In the genomic region with DNA sequence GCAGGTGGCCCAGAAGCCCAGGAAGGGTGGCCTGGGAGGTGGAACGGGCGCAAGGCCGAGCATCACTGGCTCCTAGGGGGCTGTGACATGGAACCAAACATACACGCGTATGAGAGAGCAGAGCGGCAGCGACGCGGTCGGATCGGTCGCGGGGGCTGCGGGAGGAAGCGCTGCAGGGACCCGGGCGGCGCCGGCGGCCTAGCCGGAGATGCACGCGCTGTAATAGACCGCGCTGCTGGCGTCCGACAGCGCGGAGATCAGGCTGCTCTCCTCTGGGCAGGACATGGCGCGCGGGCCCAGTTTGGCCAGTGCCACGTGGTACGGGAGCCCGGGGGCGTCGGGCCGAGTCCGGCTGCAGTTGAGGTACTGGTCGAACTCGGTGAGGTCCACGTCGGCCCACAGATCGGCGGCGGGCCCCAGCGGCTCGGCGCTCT, we compare ENCODE assay signal across 16 cellular contexts. TPM values are rescaled to one million over a fixed set of nuclear protein-coding genes. Genes with fewer than 3 reads are reported as not detected.
A peak's percentile ranks its signal among the peaks of the same experiment; 100 is the strongest.
DNase-seq lines count a peak whose midpoint lies in the region; ATAC-seq and TF ChIP-seq lines count a peak whose summit lies in the region.
"Had no signal": no experiment of that assay in that cellular context is flagged by ENCODE, and none has a peak within 500 bp of the region (broad histone marks: within the 10 kb centered on the region; RNA-seq: fewer than 3 reads in every experiment).

No MANE protein-coding gene starts in this region.

- no peak for TF ChIP-seq EP300 in stomach (IDR thresholded peaks at IDR 0.05)

- no peaks in the 10 kb centered on the region for H3K9me3 Mint-ChIP-seq in activated CD8-positive, alpha-beta T cell treated with anti-CD3 and anti-CD28 coated beads for 36 hours
- H3K9me3 Mint-ChIP-seq: activated T-helper 2 cell treated with anti-CD3 and anti-CD28 coated beads, Interferon-gamma antibody, Interleukin-2, Interleukin-4, amounts not matched to agents 10 μg/mL and 5 μg/mL and 100 μg/mL, durations not matched to agents 14 hours and 24 hours and 36 hours; memory B cell had no signal

- no peaks in the 10 kb centered on the region for H3K9me3 ChIP-seq in iPS-20b (ENCODE audit: insufficient read depth, low read depth, low read length)
- no peaks in the 10 kb centered on the region for H3K9me3 ChIP-seq in stomach

- 5 to 41% (median 16%) methylated on average over 12 to 49 of the region's 49 CpGs for WGBS in stomach, 5 donors

- no peak for TF ChIP-seq POLR2A in stomach (IDR thresholded peaks at IDR 0.05)

- no peak overlapping the region for H3K27ac ChIP-seq in iPS-20b (ENCODE audit: low read length)
- peak overlapping the region in 2 of 5 donors; percentile 5 to 44 for H3K27ac ChIP-seq in stomach

- intact Hi-C loops in activated CD8-positive, alpha-beta T cell treated with anti-CD3 and anti-CD28 coated beads for 36 hours (cut with micrococcal nuclease), result no loop called here
- intact Hi-C loops in stomach (cut with DNase I; ENCODE audit: low total_unique reads), result no loop called here

- no peaks in the 10 kb centered on the region for H3K4me1 ChIP-seq in iPS-20b (ENCODE audit: insufficient read depth, low read length)
- peaks cover 17 to 24% (median 19%) of the 10 kb centered on the region in 4 donors for H3K4me1 ChIP-seq in stomach

- H3K4me3 Mint-ChIP-seq in activated CD8-positive, alpha-beta T cell treated with anti-CD3 and anti-CD28 coated beads for 36 hours, result no peak overlapping the region
- H3K4me3 Mint-ChIP-seq: memory B cell had no signal

- H3K4me3 ChIP-seq in iPS-20b (ENCODE audit: low read length) (peak overlapping the region; percentile 26; the same call in 1 of the 2 replicates), stomach (peak overlapping the region; percentile 24 to 47 (median 35))

- H3K36me3 ChIP-seq in iPS-20b (ENCODE audit: insufficient read depth, low read depth, low read length) (no peaks in the 10 kb centered on the region), stomach (no peaks in the 10 kb centered on the region)

- peaks cover 40% of the 10 kb centered on the region for H3K27me3 Mint-ChIP-seq in activated CD8-positive, alpha-beta T cell treated with anti-CD3 and anti-CD28 coated beads for 36 hours

- CTCF ChIA-PET in activated CD8-positive, alpha-beta T cell treated with anti-CD3 and anti-CD28 coated beads for 36 hours (lab: Charles Lee), result no interaction called here

- DNase-seq in NCI-H146 (lab: John Stamatoyannopoulos, UW) (peak; percentile 39), NCI-H146 treated with DMSO at 0.1 percent for 48 hours (lab: John Stamatoyannopoulos, UW; ENCODE audit: unreplicated experiment) (no peak), stomach (no peak), left lobe of liver (ENCODE audit: low spot score) (no peak)
- no peak for DNase-seq in activated CD8-positive, alpha-beta T cell treated with anti-CD3 and anti-CD28 coated beads for 36 hours
- DNase-seq in activated effector memory CD4-positive, alpha-beta T cell treated with Interleukin-2 at 50 U/mL for 16 hours, result no peak
- DNase-seq: activated CD4-positive, CD25-positive, alpha-beta regulatory T cell; DND-41; KBM-7; NCI-H2171; RPMI8226 had no signal

- H3K27ac Mint-ChIP-seq in activated CD8-positive, alpha-beta T cell treated with anti-CD3 and anti-CD28 coated beads for 36 hours, result no peak overlapping the region
- H3K27ac Mint-ChIP-seq: activated T-helper 2 cell treated with anti-CD3 and anti-CD28 coated beads, Interferon-gamma antibody, Interleukin-2, Interleukin-4, amounts not matched to agents 10 μg/mL and 5 μg/mL and 100 μg/mL, durations not matched to agents 14 hours and 24 hours and 36 hours; memory B cell had no signal

- H3K36me3 Mint-ChIP-seq in activated CD8-positive, alpha-beta T cell treated with anti-CD3 and anti-CD28 coated beads for 36 hours (ENCODE audit: low read depth), result no peaks in the 10 kb centered on the region
- H3K36me3 Mint-ChIP-seq: memory B cell had no signal

- peaks cover 95% of the 10 kb centered on the region for H3K27me3 ChIP-seq in iPS-20b (ENCODE audit: insufficient read depth, low read length)
- H3K27me3 ChIP-seq in stomach, result peaks cover 33 to 99% (median 72%) of the 10 kb centered on the region in 3 donors

- no peak for TF ChIP-seq CTCF in activated CD8-positive, alpha-beta T cell treated with anti-CD3 and anti-CD28 coated beads for 36 hours (IDR thresholded peaks at IDR 0.05)
- TF ChIP-seq CTCF in stomach (IDR thresholded peaks at IDR 0.05), result no peak

- no peak overlapping the region for H3K9ac ChIP-seq in iPS-20b (ENCODE audit: low read depth, low read length)

- POLR2A ChIA-PET in activated CD8-positive, alpha-beta T cell treated with anti-CD3 and anti-CD28 coated beads for 36 hours (lab: Charles Lee), result interaction anchor here (1.0 to 2.0 kb wide), 2 partner anchors 10 to 15 kb away, joined by 3 to 7 read pairs; partner anchors contain the start of gene TCEA2

- ATAC-seq in activated CD8-positive, alpha-beta T cell treated with anti-CD3 and anti-CD28 coated beads for 36 hours, result peak; percentile 13
- ATAC-seq in GM19397 (IDR thresholded peaks at IDR 0.05; ENCODE audit: unreplicated experiment), result no peak
- ATAC-seq in left lobe of liver, result no peak
- ATAC-seq: sciatic nerve had no signal

- H3K4me1 Mint-ChIP-seq in activated CD8-positive, alpha-beta T cell treated with anti-CD3 and anti-CD28 coated beads for 36 hours (ENCODE audit: low read depth), result peaks cover 10% of the 10 kb centered on the region

RNA-seq across cellular contexts. Expression of gene SOX18, which starts 1.5 kb away (rescaled TPM):
- not detected for total RNA-seq in activated CD8-positive, alpha-beta T cell treated with anti-CD3 and anti-CD28 coated beads for 36 hours
- total RNA-seq in stomach (10 to 100 TPM in 2 of 5 donors, 1 to 10 TPM in 2, under 1 TPM in 1; 0.58 to 26.6 (median 8.9) TPM), left lobe of liver (8.1 TPM)
- polyA plus RNA-seq in stomach, result 10 to 100 TPM in 1 of 3 donors, 1 to 10 TPM in 2; 6.2 to 15.2 (median 8.4) TPM

RNA-seq across cellular contexts. Expression of gene C20orf204, which starts 12.0 kb away (rescaled TPM):
- total RNA-seq in activated CD8-positive, alpha-beta T cell treated with anti-CD3 and anti-CD28 coated beads for 36 hours, result 1 to 10 TPM; 2.8 to 4.7 TPM
- 1 to 10 TPM in 1 of 5 donors, not detected in 4; 1.7 TPM for total RNA-seq in stomach
- 1 to 10 TPM in 2 of 3 donors, under 1 TPM in 1; 0.62 to 3.4 (median 1.4) TPM for polyA plus RNA-seq in stomach
- total RNA-seq in left lobe of liver, result 0.68 TPM

RNA-seq across cellular contexts. Expression of gene TCEA2, which starts 15.0 kb away (rescaled TPM):
- 10 to 100 TPM; 30.0 to 33.0 TPM for total RNA-seq in activated CD8-positive, alpha-beta T cell treated with anti-CD3 and anti-CD28 coated beads for 36 hours
- 10 to 100 TPM in 4 of 5 donors, 1 to 10 TPM in 1; 3.1 to 30.7 (median 22.8) TPM for total RNA-seq in stomach
- polyA plus RNA-seq in stomach, result 10 to 100 TPM; 21.0 to 35.5 (median 30.4) TPM
- 49.2 TPM for total RNA-seq in left lobe of liver

RNA-seq across cellular contexts. Expression of gene RGS19, which starts 31.3 kb away (rescaled TPM):
- total RNA-seq in activated CD8-positive, alpha-beta T cell treated with anti-CD3 and anti-CD28 coated beads for 36 hours, result 10 to 100 TPM; 42.5 to 44.1 TPM
- total RNA-seq in stomach (10 to 100 TPM in 1 of 5 donors, 1 to 10 TPM in 1, not detected in 3; 3.1 to 10.1 TPM), left lobe of liver (4.6 TPM)
- polyA plus RNA-seq in stomach, result 10 to 100 TPM in 2 of 3 donors, 1 to 10 TPM in 1; 8.1 to 17.2 (median 13.1) TPM

RNA-seq across cellular contexts. Expression of gene OPRL1, which starts 31.9 kb away (rescaled TPM):
- total RNA-seq in activated CD8-positive, alpha-beta T cell treated with anti-CD3 and anti-CD28 coated beads for 36 hours, result under 1 TPM; 0.61 to 0.63 TPM
- total RNA-seq in stomach, result 1 to 10 TPM in 1 of 5 donors, under 1 TPM in 1, not detected in 3; 0.55 to 4.7 TPM
- polyA plus RNA-seq in stomach, result under 1 TPM in 2 of 3 donors, not detected in 1; 0.18 to 0.25 TPM
- total RNA-seq in left lobe of liver, result 0.15 TPM
